In the genomic region with DNA sequence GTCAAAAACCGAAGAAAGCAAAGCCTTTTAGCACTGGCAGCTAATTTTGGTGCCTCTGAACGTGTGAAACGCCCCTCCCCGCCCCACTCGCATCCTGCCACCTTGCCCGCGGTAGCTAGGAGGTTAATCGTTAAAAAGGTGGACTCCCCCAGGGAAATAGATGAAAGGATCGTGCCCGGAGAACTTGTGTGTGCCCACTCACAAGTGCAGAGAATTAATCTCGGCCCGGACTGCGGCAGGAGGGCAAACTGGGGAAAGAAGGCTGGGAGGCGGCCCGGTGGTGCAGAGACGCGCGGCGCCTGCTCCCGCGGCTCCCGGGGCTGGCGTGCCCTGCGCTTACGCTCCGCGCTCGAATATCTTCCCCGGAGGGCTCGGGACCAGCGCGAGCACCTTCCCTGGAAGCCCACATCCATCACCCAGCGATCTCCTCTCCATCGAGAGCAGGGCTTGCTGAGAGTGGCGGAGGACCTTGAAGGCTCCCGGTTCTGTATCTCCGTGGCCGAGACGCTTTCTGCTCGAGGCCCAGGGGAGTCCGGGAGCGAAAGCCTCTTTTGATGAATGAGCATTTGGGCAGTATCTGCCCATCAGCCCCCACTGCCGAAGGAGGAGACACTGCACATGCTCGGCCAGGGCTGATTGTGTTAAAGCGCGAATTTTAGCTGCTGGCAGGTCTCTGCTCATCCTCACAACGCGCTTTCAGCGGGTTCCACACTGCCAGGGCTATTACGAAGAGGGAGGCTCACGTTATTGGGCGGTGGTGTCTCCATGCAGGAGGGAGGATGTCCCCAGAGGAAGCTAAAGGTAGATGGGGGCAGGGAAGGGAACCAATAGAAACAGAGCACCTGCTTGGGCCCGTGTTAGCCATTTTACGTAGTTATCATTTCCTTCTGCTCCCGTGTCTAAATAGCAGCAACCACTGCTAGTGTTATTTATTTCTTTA, we compare ENCODE assay signal across 9 cellular contexts. TPM values are rescaled to one million over a fixed set of nuclear protein-coding genes. Genes with fewer than 3 reads are reported as not detected.
A peak's percentile ranks its signal among the peaks of the same experiment; 100 is the strongest.
DNase-seq lines count a peak whose midpoint lies in the region; ATAC-seq and TF ChIP-seq lines count a peak whose summit lies in the region.
"Had no signal": no experiment of that assay in that cellular context is flagged by ENCODE, and none has a peak within 500 bp of the region (broad histone marks: within the 10 kb centered on the region; RNA-seq: fewer than 3 reads in every experiment).

No MANE protein-coding gene starts in this region.

- H2BK120ac ChIP-seq in trophoblast cell (ENCODE audit: insufficient read depth, low read length, poor library complexity), result no peak overlapping the region

- no peaks in the 10 kb centered on the region for H3K79me2 ChIP-seq in trophoblast cell (ENCODE audit: control insufficient read depth, insufficient read depth, low read length, poor library complexity)

- H3K23ac ChIP-seq in trophoblast cell (ENCODE audit: low read length), result no peak overlapping the region

- no peak overlapping the region for H2BK12ac ChIP-seq in trophoblast cell (ENCODE audit: low read length)

- peak overlapping the region; percentile 46 for H3K4me3 ChIP-seq in AG04449 (ENCODE audit: low read depth, low read length)
- H3K4me3 ChIP-seq in right atrium auricular region, result peak overlapping the region; percentile 37 to 58
- peak overlapping the region; percentile 71 for H3K4me3 ChIP-seq in trophoblast cell (ENCODE audit: low read depth, low read length)

- H3K36me3 ChIP-seq in right atrium auricular region (no peaks in the 10 kb centered on the region), trophoblast cell (ENCODE audit: control insufficient read depth in 1 of 2, insufficient read depth in 2 of 2, low read length in 2 of 2) (no peaks in the 10 kb centered on the region)

- no peak overlapping the region for H3K4ac ChIP-seq in trophoblast cell (ENCODE audit: low read depth, low read length)

- H2BK5ac ChIP-seq in trophoblast cell (ENCODE audit: low read depth, low read length, poor library complexity), result no peak overlapping the region

- POLR2A ChIA-PET in AG04449 (lab: Yijun Ruan, JAX), result no interaction called here

- H4K8ac ChIP-seq in trophoblast cell (ENCODE audit: low read depth, low read length), result no peak overlapping the region

- ATAC-seq in GM18861 (IDR thresholded peaks at IDR 0.05; ENCODE audit: unreplicated experiment) (peak; percentile 45), HG03066 (IDR thresholded peaks at IDR 0.05; ENCODE audit: low read depth, unreplicated experiment) (peak; percentile 44)

- H3K14ac ChIP-seq in trophoblast cell (ENCODE audit: low read length), result no peak overlapping the region

- peak overlapping the region; percentile 26 for H2AFZ ChIP-seq in trophoblast cell (ENCODE audit: insufficient read depth, low read length, poor library complexity)

- H3K27ac ChIP-seq in right atrium auricular region, result peak overlapping the region in 1 of 2 donors; percentile 18
- no peak overlapping the region for H3K27ac ChIP-seq in trophoblast cell (ENCODE audit: low read depth, low read length)

- H3K79me1 ChIP-seq in trophoblast cell (ENCODE audit: low read length), result no peaks in the 10 kb centered on the region

- no peak overlapping the region for H2AK5ac ChIP-seq in trophoblast cell (ENCODE audit: low read length)

- DNase-seq in AG04449 (ENCODE audit: low read depth, low spot score), result no peak
- DNase-seq in NCI-H526 treated with DMSO at 0.1 percent for 48 hours (lab: John Stamatoyannopoulos, UW), result peak; percentile 89
- DNase-seq in amygdala (lab: John Stamatoyannopoulos, UW), result peak in 48 of 56 donors; percentile 2 to 67 (median 36)
- no peak for DNase-seq in right atrium auricular region (ENCODE audit: low spot score)
- peak in 1 of 2 donors; percentile 15 for DNase-seq in trophoblast cell
- no peak for DNase-seq in RPMI8226

- peak overlapping the region; percentile 85 for H3K4me2 ChIP-seq in trophoblast cell (ENCODE audit: low read length)

- H4K12ac ChIP-seq in trophoblast cell (ENCODE audit: low read depth, low read length), result no peak overlapping the region

- no peaks in the 10 kb centered on the region for H3K27me3 ChIP-seq in right atrium auricular region
- no peaks in the 10 kb centered on the region for H3K27me3 ChIP-seq in trophoblast cell (ENCODE audit: insufficient read depth, low read length)

- CTCF ChIA-PET in AG04449 (lab: Yijun Ruan, JAX), result interaction anchor here (1.5 kb wide), 1 partner anchor 98 kb away, joined by 3 read pairs; no protein-coding TSS in a partner anchor

- H3K18ac ChIP-seq in trophoblast cell (ENCODE audit: low read length), result no peak overlapping the region

- no CpG with 5 or more reads among the region's 55 CpGs for WGBS in trophoblast cell (ENCODE audit: extremely low coverage, insufficient coverage, insufficient read length)

- no peak overlapping the region for H4K91ac ChIP-seq in trophoblast cell (ENCODE audit: low read depth, low read length)

- TF ChIP-seq CTCF in AG04449 (IDR thresholded peaks at IDR 0.05; ENCODE audit: insufficient read depth, low read length, missing control alignments) (no peak), right atrium auricular region (IDR thresholded peaks at IDR 0.05) (no peak)

- no peak overlapping the region for H3K9ac ChIP-seq in trophoblast cell (ENCODE audit: low read length)

- H3K9me3 ChIP-seq in right atrium auricular region (no peaks in the 10 kb centered on the region), trophoblast cell (ENCODE audit: insufficient read depth, low read depth, low read length) (no peaks in the 10 kb centered on the region)

- H3K4me1 ChIP-seq in right atrium auricular region (peaks cover 0 to 14% of the 10 kb centered on the region in 2 donors), trophoblast cell (ENCODE audit: control insufficient read depth in 1 of 2, insufficient read depth in 2 of 2, low read length in 2 of 2) (peaks cover 0 to 4% of the 10 kb centered on the region in 2 experiments)

RNA-seq across cellular contexts. Expression of a gene that starts 1.3 kb away (rescaled TPM):
- total RNA-seq in right atrium auricular region, result not detected
- 1.8 and 3.2 TPM in 2 replicates for polyA plus RNA-seq in trophoblast cell (2013)
- total RNA-seq: renal cortical epithelial cell had no signal

Comparison
In these comparisons a context has a peak if more than half of its experiments do, and no peak if none do; other contexts are left out.
1. DNase-seq: peak in NCI-H526 treated with DMSO at 0.1 percent for 48 hours (single experiment) and amygdala (48 of 56); none in AG04449 (single experiment), right atrium auricular region (single experiment) and RPMI8226 (single experiment).
2. Peak in every context shown above with its lines, with median percentiles within 50 percentile points of each other: H3K4me3 ChIP-seq.